8 cellular contexts compared by ENCODE assay signal in the genomic region with DNA sequence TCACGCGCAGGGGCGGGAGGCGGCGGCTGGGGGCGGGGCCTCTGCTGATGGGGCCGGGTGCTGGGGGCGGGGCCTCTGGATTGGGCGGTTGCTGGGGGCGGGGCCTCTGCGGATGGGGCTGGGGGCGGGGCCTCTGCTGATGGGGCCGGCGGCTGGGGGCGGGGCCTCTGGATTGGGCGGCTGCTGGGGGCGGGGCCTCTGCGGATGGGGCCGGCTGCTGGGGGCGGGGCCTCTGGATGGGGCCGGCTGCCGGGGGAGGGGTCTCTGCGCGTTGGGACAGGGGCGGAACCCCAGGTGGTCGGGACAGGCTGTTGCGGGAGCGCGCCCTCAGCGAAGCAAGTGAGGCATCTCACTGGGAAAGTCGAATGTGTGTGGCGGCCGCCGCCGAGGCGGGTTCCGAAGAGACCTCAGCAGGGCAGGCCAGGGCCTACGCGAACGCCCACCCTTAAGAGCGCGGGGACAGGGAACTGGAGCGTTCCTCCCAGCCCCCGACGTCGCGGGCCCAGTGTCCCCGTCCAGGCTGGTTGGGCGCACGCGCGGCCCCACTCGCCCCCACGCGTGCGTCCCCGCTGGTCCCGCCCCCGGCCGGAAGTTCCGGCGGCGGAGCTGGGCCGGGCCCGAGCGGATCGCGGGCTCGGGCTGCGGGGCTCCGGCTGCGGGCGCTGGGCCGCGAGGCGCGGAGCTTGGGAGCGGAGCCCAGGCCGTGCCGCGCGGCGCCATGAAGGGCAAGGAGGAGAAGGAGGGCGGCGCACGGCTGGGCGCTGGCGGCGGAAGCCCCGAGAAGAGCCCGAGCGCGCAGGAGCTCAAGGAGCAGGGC. TPM values are rescaled to one million over a fixed set of nuclear protein-coding genes. Genes with fewer than 3 reads are reported as not detected.
DNase-seq lines count a peak whose midpoint lies in the region; ATAC-seq and TF ChIP-seq lines count a peak whose summit lies in the region.

A gene (plus strand): TSS at position 603 of the 817 bp plus-strand sequence. CDS start 116 bp downstream, at position 719.

- in situ Hi-C loops in endometrial microvascular endothelial cells (cut with HindIII; ENCODE audit: inconsistent ontology term, low pct_unique_long_range_greater_than_20kb, low sequenced_read_pairs), result no loop called here

- peak within 1 kb of the TSS; percentile 78 for H3K4me3 Mint-ChIP-seq in mesothelial cell of epicardium

- DNase-seq in SIG-M5 treated with dmso at 0.1 percent for 504 hours (lab: John Stamatoyannopoulos, UW; ENCODE audit: unreplicated experiment), result peak; percentile 83
- DNase-seq in SIG-M5 (lab: John Stamatoyannopoulos, UW), result no peak
- peak; percentile 76 for DNase-seq in NOMO-1 treated with dmso at 0.1 percent for 144 hours (lab: John Stamatoyannopoulos, UW; ENCODE audit: unreplicated experiment)
- DNase-seq in activated CD8-positive, alpha-beta memory T cell treated with anti-CD3 and anti-CD28 coated beads, Interleukin-2, amount 50 U/mL, for 4 hours, result peak; percentile 88
- peak; percentile 92 to 94 for DNase-seq in mesothelial cell of epicardium (ENCODE audit: low spot score in 2 of 2, unreplicated experiment in 2 of 2)
- peak; percentile 78 for DNase-seq in stimulated activated CD8-positive, alpha-beta memory T cell treated with anti-CD3 and anti-CD28 coated beads, Interleukin-15, amount 100 ng/mL, for 1 hour (ENCODE audit: low read depth)

- peaks cover 9% of the 10 kb centered on the region for H3K36me3 Mint-ChIP-seq in mesothelial cell of epicardium

- no peaks in the 10 kb centered on the region for H3K9me3 Mint-ChIP-seq in mesothelial cell of epicardium

- peak; percentile 21 for ATAC-seq in HG03565 (IDR thresholded peaks at IDR 0.05; ENCODE audit: unreplicated experiment)

- H3K4me1 Mint-ChIP-seq in mesothelial cell of epicardium, result peaks cover 20% of the 10 kb centered on the region

- peaks cover 8% of the 10 kb centered on the region for H3K27me3 Mint-ChIP-seq in mesothelial cell of epicardium (ENCODE audit: low read depth)

- TF ChIP-seq CTCF in mesothelial cell of epicardium (IDR thresholded peaks at IDR 0.05; ENCODE audit: unreplicated experiment), result no peak

- H3K27ac Mint-ChIP-seq in mesothelial cell of epicardium, result peak within 1 kb of the TSS; percentile 90

RNA-seq across cellular contexts. Expression of the gene that starts here (rescaled TPM):
- total RNA-seq in endometrial microvascular endothelial cells (ENCODE audit: inconsistent ontology term), result 229 TPM
- total RNA-seq in mesothelial cell of epicardium, result 69.4 to 79.9 TPM (median 72.5 TPM) in 3 replicates
